In genomic region chr17:66468241-66469087, GRCh38 we compare ENCODE assay signal across 1 cellular context.
TF ChIP-seq lines count a peak whose summit lies in the region.

No MANE protein-coding gene starts in this region.

TF ChIP-seq in K562, 482 proteins besides CTCF, POLR2A, EP300 and RAD21 (continued from another document and continues in another):
- TF ChIP-seq, protein P1, sequence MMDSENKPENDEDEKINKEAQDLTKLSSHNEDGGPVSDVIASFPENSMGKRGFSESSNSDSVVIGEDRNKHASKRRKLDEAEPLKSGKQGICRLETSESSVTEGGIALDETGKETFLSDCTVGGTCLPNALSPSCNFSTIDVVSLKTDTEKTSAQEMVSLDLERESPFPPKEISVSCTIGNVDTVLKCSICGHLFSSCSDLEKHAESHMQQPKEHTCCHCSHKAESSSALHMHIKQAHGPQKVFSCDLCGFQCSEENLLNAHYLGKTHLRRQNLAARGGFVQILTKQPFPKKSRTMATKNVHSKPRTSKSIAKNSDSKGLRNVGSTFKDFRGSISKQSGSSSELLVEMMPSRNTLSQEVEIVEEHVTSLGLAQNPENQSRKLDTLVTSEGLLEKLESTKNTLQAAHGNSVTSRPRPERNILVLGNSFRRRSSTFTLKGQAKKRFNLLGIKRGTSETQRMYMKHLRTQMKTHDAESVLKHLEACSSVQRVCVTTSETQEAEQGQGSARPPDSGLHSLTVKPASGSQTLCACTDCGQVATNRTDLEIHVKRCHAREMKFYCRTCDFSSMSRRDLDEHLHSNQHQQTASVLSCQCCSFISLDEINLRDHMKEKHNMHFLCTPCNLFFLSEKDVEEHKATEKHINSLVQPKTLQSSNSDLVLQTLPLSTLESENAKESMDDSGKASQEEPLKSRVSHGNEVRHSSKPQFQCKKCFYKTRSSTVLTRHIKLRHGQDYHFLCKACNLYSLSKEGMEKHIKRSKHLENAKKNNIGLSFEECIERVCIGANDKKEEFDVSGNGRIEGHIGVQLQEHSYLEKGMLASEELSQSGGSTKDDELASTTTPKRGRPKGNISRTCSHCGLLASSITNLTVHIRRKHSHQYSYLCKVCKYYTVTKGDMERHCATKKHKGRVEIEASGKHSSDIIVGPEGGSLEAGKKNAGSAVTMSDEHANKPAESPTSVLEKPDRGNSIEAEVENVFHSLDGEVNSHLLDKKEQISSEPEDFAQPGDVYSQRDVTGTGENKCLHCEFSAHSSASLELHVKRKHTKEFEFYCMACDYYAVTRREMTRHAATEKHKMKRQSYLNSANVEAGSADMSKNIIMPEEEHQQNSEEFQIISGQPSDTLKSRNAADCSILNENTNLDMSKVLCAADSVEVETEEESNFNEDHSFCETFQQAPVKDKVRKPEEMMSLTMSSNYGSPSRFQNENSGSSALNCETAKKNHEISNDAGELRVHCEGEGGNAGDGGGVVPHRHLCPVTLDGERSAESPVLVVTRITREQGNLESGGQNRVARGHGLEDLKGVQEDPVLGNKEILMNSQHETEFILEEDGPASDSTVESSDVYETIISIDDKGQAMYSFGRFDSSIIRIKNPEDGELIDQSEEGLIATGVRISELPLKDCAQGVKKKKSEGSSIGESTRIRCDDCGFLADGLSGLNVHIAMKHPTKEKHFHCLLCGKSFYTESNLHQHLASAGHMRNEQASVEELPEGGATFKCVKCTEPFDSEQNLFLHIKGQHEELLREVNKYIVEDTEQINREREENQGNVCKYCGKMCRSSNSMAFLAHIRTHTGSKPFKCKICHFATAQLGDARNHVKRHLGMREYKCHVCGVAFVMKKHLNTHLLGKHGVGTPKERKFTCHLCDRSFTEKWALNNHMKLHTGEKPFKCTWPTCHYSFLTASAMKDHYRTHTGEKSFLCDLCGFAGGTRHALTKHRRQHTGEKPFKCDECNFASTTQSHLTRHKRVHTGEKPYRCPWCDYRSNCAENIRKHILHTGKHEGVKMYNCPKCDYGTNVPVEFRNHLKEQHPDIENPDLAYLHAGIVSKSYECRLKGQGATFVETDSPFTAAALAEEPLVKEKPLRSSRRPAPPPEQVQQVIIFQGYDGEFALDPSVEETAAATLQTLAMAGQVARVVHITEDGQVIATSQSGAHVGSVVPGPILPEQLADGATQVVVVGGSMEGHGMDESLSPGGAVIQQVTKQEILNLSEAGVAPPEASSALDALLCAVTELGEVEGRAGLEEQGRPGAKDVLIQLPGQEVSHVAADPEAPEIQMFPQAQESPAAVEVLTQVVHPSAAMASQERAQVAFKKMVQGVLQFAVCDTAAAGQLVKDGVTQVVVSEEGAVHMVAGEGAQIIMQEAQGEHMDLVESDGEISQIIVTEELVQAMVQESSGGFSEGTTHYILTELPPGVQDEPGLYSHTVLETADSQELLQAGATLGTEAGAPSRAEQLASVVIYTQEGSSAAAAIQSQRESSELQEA (IDR thresholded peaks at IDR 0.05; ENCODE audit: low read depth) = no peak
- TF ChIP-seq, protein P2, sequence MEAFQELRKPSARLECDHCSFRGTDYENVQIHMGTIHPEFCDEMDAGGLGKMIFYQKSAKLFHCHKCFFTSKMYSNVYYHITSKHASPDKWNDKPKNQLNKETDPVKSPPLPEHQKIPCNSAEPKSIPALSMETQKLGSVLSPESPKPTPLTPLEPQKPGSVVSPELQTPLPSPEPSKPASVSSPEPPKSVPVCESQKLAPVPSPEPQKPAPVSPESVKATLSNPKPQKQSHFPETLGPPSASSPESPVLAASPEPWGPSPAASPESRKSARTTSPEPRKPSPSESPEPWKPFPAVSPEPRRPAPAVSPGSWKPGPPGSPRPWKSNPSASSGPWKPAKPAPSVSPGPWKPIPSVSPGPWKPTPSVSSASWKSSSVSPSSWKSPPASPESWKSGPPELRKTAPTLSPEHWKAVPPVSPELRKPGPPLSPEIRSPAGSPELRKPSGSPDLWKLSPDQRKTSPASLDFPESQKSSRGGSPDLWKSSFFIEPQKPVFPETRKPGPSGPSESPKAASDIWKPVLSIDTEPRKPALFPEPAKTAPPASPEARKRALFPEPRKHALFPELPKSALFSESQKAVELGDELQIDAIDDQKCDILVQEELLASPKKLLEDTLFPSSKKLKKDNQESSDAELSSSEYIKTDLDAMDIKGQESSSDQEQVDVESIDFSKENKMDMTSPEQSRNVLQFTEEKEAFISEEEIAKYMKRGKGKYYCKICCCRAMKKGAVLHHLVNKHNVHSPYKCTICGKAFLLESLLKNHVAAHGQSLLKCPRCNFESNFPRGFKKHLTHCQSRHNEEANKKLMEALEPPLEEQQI (IDR thresholded peaks at IDR 0.05) = 0 out of 2 replicates have a peak, but pooled peaks have one; percentile 45
- TF ChIP-seq LEF1 (IDR thresholded peaks at IDR 0.05) = peak; percentile 88
- TF ChIP-seq, protein P3, sequence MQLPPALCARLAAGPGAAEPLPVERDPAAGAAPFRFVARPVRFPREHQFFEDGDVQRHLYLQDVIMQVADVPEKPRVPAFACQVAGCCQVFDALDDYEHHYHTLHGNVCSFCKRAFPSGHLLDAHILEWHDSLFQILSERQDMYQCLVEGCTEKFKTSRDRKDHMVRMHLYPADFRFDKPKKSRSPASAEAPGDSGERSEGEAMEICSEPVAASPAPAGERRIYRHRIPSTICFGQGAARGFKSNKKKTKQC (CRISPR knock-in tag; IDR thresholded peaks at IDR 0.05) = no peak
- TF ChIP-seq, protein P4, sequence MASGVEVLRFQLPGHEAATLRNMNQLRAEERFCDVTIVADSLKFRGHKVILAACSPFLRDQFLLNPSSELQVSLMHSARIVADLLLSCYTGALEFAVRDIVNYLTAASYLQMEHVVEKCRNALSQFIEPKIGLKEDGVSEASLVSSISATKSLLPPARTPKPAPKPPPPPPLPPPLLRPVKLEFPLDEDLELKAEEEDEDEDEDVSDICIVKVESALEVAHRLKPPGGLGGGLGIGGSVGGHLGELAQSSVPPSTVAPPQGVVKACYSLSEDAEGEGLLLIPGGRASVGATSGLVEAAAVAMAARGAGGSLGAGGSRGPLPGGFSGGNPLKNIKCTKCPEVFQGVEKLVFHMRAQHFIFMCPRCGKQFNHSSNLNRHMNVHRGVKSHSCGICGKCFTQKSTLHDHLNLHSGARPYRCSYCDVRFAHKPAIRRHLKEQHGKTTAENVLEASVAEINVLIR (CRISPR knock-in tag; IDR thresholded peaks at IDR 0.05) = no peak
- no peak for TF ChIP-seq HNRNPH1 (optimal IDR thresholded peaks at IDR 0.05; ENCODE audit: low read depth, low read length)
- no peak for TF ChIP-seq ZNF253 (CRISPR knock-in tag; conservative IDR thresholded peaks at IDR 0.05)
- TF ChIP-seq ZNF699 (CRISPR knock-in tag; IDR thresholded peaks at IDR 0.05; ENCODE audit: insufficient replicate concordance) = no peak
- no peak for TF ChIP-seq PTBP1 (IDR thresholded peaks at IDR 0.05; ENCODE audit: low read depth, low read length)
- peak; percentile 82 for TF ChIP-seq GATA2 (CRISPR knock-in tag; IDR thresholded peaks at IDR 0.05)
- no peak for TF ChIP-seq UBTF (IDR thresholded peaks at IDR 0.05; ENCODE audit: borderline replicate concordance in 1 of 2, low read depth in 2 of 2, low read length in 2 of 2)
- TF ChIP-seq ZNF830 (CRISPR knock-in tag; IDR thresholded peaks at IDR 0.05) = no peak
- TF ChIP-seq, protein P5, sequence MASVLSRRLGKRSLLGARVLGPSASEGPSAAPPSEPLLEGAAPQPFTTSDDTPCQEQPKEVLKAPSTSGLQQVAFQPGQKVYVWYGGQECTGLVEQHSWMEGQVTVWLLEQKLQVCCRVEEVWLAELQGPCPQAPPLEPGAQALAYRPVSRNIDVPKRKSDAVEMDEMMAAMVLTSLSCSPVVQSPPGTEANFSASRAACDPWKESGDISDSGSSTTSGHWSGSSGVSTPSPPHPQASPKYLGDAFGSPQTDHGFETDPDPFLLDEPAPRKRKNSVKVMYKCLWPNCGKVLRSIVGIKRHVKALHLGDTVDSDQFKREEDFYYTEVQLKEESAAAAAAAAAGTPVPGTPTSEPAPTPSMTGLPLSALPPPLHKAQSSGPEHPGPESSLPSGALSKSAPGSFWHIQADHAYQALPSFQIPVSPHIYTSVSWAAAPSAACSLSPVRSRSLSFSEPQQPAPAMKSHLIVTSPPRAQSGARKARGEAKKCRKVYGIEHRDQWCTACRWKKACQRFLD (CRISPR knock-in tag; IDR thresholded peaks at IDR 0.05) = no peak
- no peak for TF ChIP-seq HEY1 (CRISPR knock-in tag; IDR thresholded peaks at IDR 0.05; ENCODE audit: borderline replicate concordance)
- TF ChIP-seq SLC30A9 (CRISPR knock-in tag; IDR thresholded peaks at IDR 0.05) = no peak
- TF ChIP-seq, protein P6, sequence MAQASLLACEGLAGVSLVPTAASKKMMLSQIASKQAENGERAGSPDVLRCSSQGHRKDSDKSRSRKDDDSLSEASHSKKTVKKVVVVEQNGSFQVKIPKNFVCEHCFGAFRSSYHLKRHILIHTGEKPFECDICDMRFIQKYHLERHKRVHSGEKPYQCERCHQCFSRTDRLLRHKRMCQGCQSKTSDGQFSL (CRISPR knock-in tag; IDR thresholded peaks at IDR 0.05) = no peak
- TF ChIP-seq, protein P6 (tag; IDR thresholded peaks at IDR 0.05) = no peak
- TF ChIP-seq ADNP (tag; IDR thresholded peaks at IDR 0.05) = no peak; the same call in 1 of the 2 replicates
- TF ChIP-seq CBX8 (IDR thresholded peaks at IDR 0.05; ENCODE audit: borderline replicate concordance, extremely low read depth, low read depth, low read length, poor library complexity, severe bottlenecking) = no peak
- TF ChIP-seq HMG20A (CRISPR knock-in tag; conservative IDR thresholded peaks at IDR 0.05) = no peak
